20 cellular contexts compared by ENCODE assay signal in genomic region chr12:69588527-69588926, GRCh38. TPM values are rescaled to one million over a fixed set of nuclear protein-coding genes. Genes with fewer than 3 reads are reported as not detected.
A peak's percentile ranks its signal among the peaks of the same experiment; 100 is the strongest.
DNase-seq lines count a peak whose midpoint lies in the region; ATAC-seq and TF ChIP-seq lines count a peak whose summit lies in the region.
"Had no signal": no experiment of that assay in that cellular context is flagged by ENCODE, and none has a peak within 500 bp of the region (broad histone marks: within the 10 kb centered on the region; RNA-seq: fewer than 3 reads in every experiment).

No MANE protein-coding gene starts in this region.

- H3K9ac ChIP-seq in IMR-90 (ENCODE audit: low read depth, low read length) = no peak overlapping the region

- H3K18ac ChIP-seq in IMR-90 (ENCODE audit: low read depth, low read length) = no peak overlapping the region

- peak overlapping the region; percentile 1 for H3K27ac ChIP-seq in CD4-positive, CD25-positive, alpha-beta regulatory T cell (ENCODE audit: insufficient read depth, low read length, poor library complexity, severe bottlenecking)
- H3K27ac ChIP-seq in IMR-90 (ENCODE audit: insufficient read depth, low read length) = no peak overlapping the region

- H2BK120ac ChIP-seq in IMR-90 (ENCODE audit: low read depth, low read length) = no peak overlapping the region

- TF ChIP-seq POLR2A in IMR-90 (IDR thresholded peaks at IDR 0.05; ENCODE audit: low read depth, low read length) = no peak

- no peak overlapping the region for H4K8ac ChIP-seq in IMR-90 (ENCODE audit: low read depth in 2 of 2, low read length in 2 of 2)

- H3K4me1 ChIP-seq in CD4-positive, CD25-positive, alpha-beta regulatory T cell (ENCODE audit: control insufficient read depth, insufficient read depth, low read length, poor library complexity, severe bottlenecking) = peaks cover 15% of the 10 kb centered on the region
- H3K4me1 ChIP-seq in IMR-90 (ENCODE audit: control insufficient read depth, insufficient read depth, low read length) = no peaks in the 10 kb centered on the region

- BruUV-seq in IMR-90 (replicated peaks; lab: Mats Ljungman, UMichigan) = no TSS peak

- peaks cover 11% of the 10 kb centered on the region for H4K20me1 ChIP-seq in IMR-90 (ENCODE audit: insufficient read depth, low read length)

- no peaks in the 10 kb centered on the region for H3K9me1 ChIP-seq in IMR-90 (ENCODE audit: insufficient read depth, low read length)

- no peak overlapping the region for H3K4ac ChIP-seq in IMR-90 (ENCODE audit: low read depth, low read length)

- H2AK5ac ChIP-seq in IMR-90 (ENCODE audit: low read depth, low read length) = no peak overlapping the region

- no peaks in the 10 kb centered on the region for H3K9me3 ChIP-seq in CD4-positive, CD25-positive, alpha-beta regulatory T cell (ENCODE audit: control insufficient read depth in 2 of 2, low read length in 2 of 2)
- H3K9me3 ChIP-seq in IMR-90 (ENCODE audit: control insufficient read depth, insufficient read depth, low read length) = no peaks in the 10 kb centered on the region

- H2AFZ ChIP-seq in IMR-90 (replicated peaks; ENCODE audit: low read length, poor library complexity) = no peak overlapping the region
- H2AFZ ChIP-seq: GM23338 had no signal

- H3K4me3 Mint-ChIP-seq in activated naive CD8-positive, alpha-beta T cell treated with anti-CD3 and anti-CD28 coated beads, Interleukin-2, amount 50 U/mL, for 24 hours = no peak overlapping the region
- no peak overlapping the region for H3K4me3 Mint-ChIP-seq in activated naive CD8-positive, alpha-beta T cell treated with anti-CD3 and anti-CD28 coated beads for 36 hours
- H3K4me3 Mint-ChIP-seq in CD4-positive, CD25-positive, alpha-beta regulatory T cell = no peak overlapping the region
- H3K4me3 Mint-ChIP-seq in neural crest cell = peak overlapping the region; percentile 48
- H3K4me3 Mint-ChIP-seq: GM23338, H9, HFFc6 had no signal

- H3K4me3 ChIP-seq in CD4-positive, CD25-positive, alpha-beta regulatory T cell (ENCODE audit: low read depth, low read length) = no peak overlapping the region
- no peak overlapping the region for H3K4me3 ChIP-seq in IMR-90 (ENCODE audit: insufficient read depth, low read depth, low read length)
- H3K4me3 ChIP-seq: GM23338 had no signal

- no peaks in the 10 kb centered on the region for H3K27me3 Mint-ChIP-seq in activated naive CD8-positive, alpha-beta T cell treated with anti-CD3 and anti-CD28 coated beads, Interleukin-2, amount 50 U/mL, for 24 hours
- no peaks in the 10 kb centered on the region for H3K27me3 Mint-ChIP-seq in activated naive CD8-positive, alpha-beta T cell treated with anti-CD3 and anti-CD28 coated beads for 36 hours
- no peaks in the 10 kb centered on the region for H3K27me3 Mint-ChIP-seq in CD4-positive, CD25-positive, alpha-beta regulatory T cell
- no peaks in the 10 kb centered on the region for H3K27me3 Mint-ChIP-seq in neural crest cell (ENCODE audit: low read depth)
- H3K27me3 Mint-ChIP-seq: CD8-positive, alpha-beta memory T cell had no signal

- no peak for TF ChIP-seq RAD21 in IMR-90 (IDR thresholded peaks at IDR 0.05; ENCODE audit: low read length)

- H4K91ac ChIP-seq in IMR-90 (ENCODE audit: insufficient read depth, low read depth, low read length) = no peak overlapping the region

- no peak overlapping the region for H2BK20ac ChIP-seq in IMR-90 (ENCODE audit: low read depth, low read length)

- no peak overlapping the region for H2AK9ac ChIP-seq in IMR-90 (replicated peaks; ENCODE audit: low read depth, low read length, poor library complexity)

- POLR2A ChIA-PET in IMR-90 (lab: Charles Lee; ENCODE audit: unreplicated experiment) = no interaction called here

- H3K36me3 ChIP-seq in CD4-positive, CD25-positive, alpha-beta regulatory T cell (ENCODE audit: control insufficient read depth, insufficient read depth, low read length) = peaks cover 66% of the 10 kb centered on the region
- H3K36me3 ChIP-seq in IMR-90 (ENCODE audit: control insufficient read depth, insufficient read depth, low read length) = peaks cover 45% of the 10 kb centered on the region

- no peak overlapping the region for H2BK5ac ChIP-seq in IMR-90 (ENCODE audit: low read depth, low read length, poor library complexity, severe bottlenecking)

- peaks cover 45 to 46% of the 10 kb centered on the region in 2 experiments for H3K79me1 ChIP-seq in IMR-90 (ENCODE audit: low read depth in 1 of 2, low read length in 2 of 2)

- no peak overlapping the region for H3K56ac ChIP-seq in IMR-90 (ENCODE audit: extremely low read depth, insufficient read depth, low read length)

- H3K9me3 Mint-ChIP-seq in activated naive CD8-positive, alpha-beta T cell treated with anti-CD3 and anti-CD28 coated beads, Interleukin-2, amount 50 U/mL, for 24 hours = no peaks in the 10 kb centered on the region
- no peaks in the 10 kb centered on the region for H3K9me3 Mint-ChIP-seq in activated naive CD8-positive, alpha-beta T cell treated with anti-CD3 and anti-CD28 coated beads for 36 hours
- no peaks in the 10 kb centered on the region for H3K9me3 Mint-ChIP-seq in CD4-positive, CD25-positive, alpha-beta regulatory T cell
- H3K9me3 Mint-ChIP-seq in neural crest cell = no peaks in the 10 kb centered on the region
- H3K9me3 Mint-ChIP-seq: CD8-positive, alpha-beta memory T cell; GM23338; H9; HFFc6 had no signal

- no peak overlapping the region for H3K14ac ChIP-seq in IMR-90 (replicated peaks; ENCODE audit: low read depth, low read length)

- H4K5ac ChIP-seq in IMR-90 (ENCODE audit: low read depth, low read length) = no peak overlapping the region

- H3K27ac Mint-ChIP-seq in activated naive CD8-positive, alpha-beta T cell treated with anti-CD3 and anti-CD28 coated beads, Interleukin-2, amount 50 U/mL, for 24 hours = peak overlapping the region; percentile 22
- H3K27ac Mint-ChIP-seq in activated naive CD8-positive, alpha-beta T cell treated with anti-CD3 and anti-CD28 coated beads for 36 hours = no peak overlapping the region
- no peak overlapping the region for H3K27ac Mint-ChIP-seq in CD4-positive, CD25-positive, alpha-beta regulatory T cell
- no peak overlapping the region for H3K27ac Mint-ChIP-seq in neural crest cell (ENCODE audit: unreplicated experiment)
- H3K27ac Mint-ChIP-seq: GM23338, H9, HFFc6 had no signal

- in situ Hi-C loops in IMR-90 (cut with MboI; ENCODE audit: low sequenced_read_pairs) = loop anchor here (25.0 kb wide), 1 partner anchor 751 kb away; no protein-coding TSS in a partner anchor

- CTCF ChIA-PET in IMR-90 (lab: Yijun Ruan, JAX) = no interaction called here

- no peak overlapping the region for H3K4me2 ChIP-seq in IMR-90 (ENCODE audit: low read depth, low read length)
- H3K4me2 ChIP-seq: GM23338 had no signal

- WGBS in IMR-90 (ENCODE audit: extremely low coverage in 2 of 2, insufficient read length in 1 of 2), 2 experiments = 92% methylated on average over 2 of the region's 4 CpGs; no CpG with 5 or more reads in 1 of the 2 experiments

- H3K27me3 ChIP-seq in CD4-positive, CD25-positive, alpha-beta regulatory T cell (ENCODE audit: control insufficient read depth, insufficient read depth, low read length) = no peaks in the 10 kb centered on the region
- no peaks in the 10 kb centered on the region for H3K27me3 ChIP-seq in IMR-90 (ENCODE audit: control insufficient read depth, insufficient read depth, low read length)

- H3K36me3 Mint-ChIP-seq in activated naive CD8-positive, alpha-beta T cell treated with anti-CD3 and anti-CD28 coated beads, Interleukin-2, amount 50 U/mL, for 24 hours (ENCODE audit: low read depth) = peaks cover 60% of the 10 kb centered on the region
- H3K36me3 Mint-ChIP-seq in activated naive CD8-positive, alpha-beta T cell treated with anti-CD3 and anti-CD28 coated beads for 36 hours = peaks cover 51% of the 10 kb centered on the region
- peaks cover 37% of the 10 kb centered on the region for H3K36me3 Mint-ChIP-seq in CD4-positive, CD25-positive, alpha-beta regulatory T cell
- H3K36me3 Mint-ChIP-seq in neural crest cell (ENCODE audit: low read depth) = peaks cover 28% of the 10 kb centered on the region

- no peak overlapping the region for H2BK15ac ChIP-seq in IMR-90 (ENCODE audit: low read depth, low read length)

- ATAC-seq in activated naive CD8-positive, alpha-beta T cell treated with anti-CD3 and anti-CD28 coated beads, Interleukin-2, amount 50 U/mL, for 24 hours = no peak
- no peak for ATAC-seq in CD4-positive, CD25-positive, alpha-beta regulatory T cell (ENCODE audit: low read depth in 2 of 2)
- ATAC-seq in IMR-90 (ENCODE audit: low read depth) (no peak), HG02678 (IDR thresholded peaks at IDR 0.05; ENCODE audit: unreplicated experiment) (no peak), GM18498 (IDR thresholded peaks at IDR 0.05; ENCODE audit: unreplicated experiment) (no peak)
- ATAC-seq: GM23338 had no signal

- TF ChIP-seq CTCF in IMR-90 (conservative IDR thresholded peaks at IDR 0.05; ENCODE audit: low read depth, low read length) = no peak
- no peak for TF ChIP-seq CTCF in neural crest cell (conservative IDR thresholded peaks at IDR 0.05)

- H3K4me1 Mint-ChIP-seq in activated naive CD8-positive, alpha-beta T cell treated with anti-CD3 and anti-CD28 coated beads, Interleukin-2, amount 50 U/mL, for 24 hours = peaks cover 51% of the 10 kb centered on the region
- H3K4me1 Mint-ChIP-seq in activated naive CD8-positive, alpha-beta T cell treated with anti-CD3 and anti-CD28 coated beads for 36 hours = peaks cover 34% of the 10 kb centered on the region
- H3K4me1 Mint-ChIP-seq in CD4-positive, CD25-positive, alpha-beta regulatory T cell = peaks cover 12 to 32% (median 19%) of the 10 kb centered on the region in 4 donors
- H3K4me1 Mint-ChIP-seq in neural crest cell = peaks cover 15% of the 10 kb centered on the region
- H3K4me1 Mint-ChIP-seq: GM23338 had no signal

- H3K23ac ChIP-seq in IMR-90 (ENCODE audit: low read depth, low read length) = no peak overlapping the region

- dilution Hi-C loops in IMR-90 (cut with HindIII; ENCODE audit: low sequenced_read_pairs, unreplicated experiment) = no loop called here

- DNase-seq in activated naive CD8-positive, alpha-beta T cell treated with anti-CD3 and anti-CD28 coated beads, Interleukin-2, amount 50 U/mL, for 24 hours = no peak
- no peak for DNase-seq in activated naive CD8-positive, alpha-beta T cell treated with anti-CD3 and anti-CD28 coated beads for 36 hours
- DNase-seq in CD4-positive, CD25-positive, alpha-beta regulatory T cell = no peak
- DNase-seq in IMR-90 (no peak), neural crest cell (ENCODE audit: low read depth, low spot score) (no peak)
- DNase-seq: 8988T; C1 segment of cervical spinal cord; CD8-positive, alpha-beta memory T cell; DMS 273 treated with DMSO at 0.1 percent for 48 hours; DMS79; EL; GDM1; H9; HFFc6 had no signal

- intact Hi-C loops in IMR-90 (cut with micrococcal nuclease) = loop anchor here (5.0 kb wide), 1 partner anchor 201 kb away; no protein-coding TSS in a partner anchor

RNA-seq across cellular contexts. Expression of gene CCT2, which starts 3.3 kb away (rescaled TPM):
- total RNA-seq in activated naive CD8-positive, alpha-beta T cell treated with anti-CD3 and anti-CD28 coated beads for 36 hours = 100 to 1,000 TPM; 484 to 501 TPM
- 164 TPM for total RNA-seq in CD4-positive, CD25-positive, alpha-beta regulatory T cell
- 100 to 1,000 TPM; 149 to 166 (median 156) TPM for polyA plus RNA-seq in CD4-positive, CD25-positive, alpha-beta regulatory T cell
- 565 and 651 TPM in 2 replicates for total RNA-seq in IMR-90 (2012; rRNA removed)
- 194 TPM in 2 replicates for polyA plus RNA-seq in IMR-90 (2012; rRNA removed)
- 43.5 and 76.5 TPM in 2 replicates for polyA plus RNA-seq in IMR-90 (2012; cell fraction: cytosol; rRNA removed)
- 37.1 and 186 TPM in 2 replicates for polyA plus RNA-seq in IMR-90 (2012; cell fraction: nucleus; rRNA removed; ENCODE audit: low replicate concordance)
- total RNA-seq in neural crest cell = 388 and 392 TPM in 2 replicates

RNA-seq across cellular contexts. Expression of gene LRRC10, which starts 22.2 kb away (rescaled TPM):
- total RNA-seq in activated naive CD8-positive, alpha-beta T cell treated with anti-CD3 and anti-CD28 coated beads for 36 hours = not detected
- not detected for total RNA-seq in CD4-positive, CD25-positive, alpha-beta regulatory T cell
- not detected for polyA plus RNA-seq in CD4-positive, CD25-positive, alpha-beta regulatory T cell
- total RNA-seq in IMR-90 (2012; rRNA removed) (not detected in 2 replicates), neural crest cell (not detected in 2 replicates)
- not detected in 2 replicates for polyA plus RNA-seq in IMR-90 (2012; rRNA removed)
- not detected in 2 replicates for polyA plus RNA-seq in IMR-90 (2012; cell fraction: cytosol; rRNA removed)
- polyA plus RNA-seq in IMR-90 (2012; cell fraction: nucleus; rRNA removed; ENCODE audit: low replicate concordance) = not detected in 2 replicates
- total RNA-seq: A673; CD8-positive, alpha-beta memory T cell; GM23338; H4; H9; HFFc6 had no signal
- polyA plus RNA-seq: BJ; CD8-positive, alpha-beta memory T cell; GM23338 had no signal
